1 cellular context compared by ENCODE assay signal in the genomic region with DNA sequence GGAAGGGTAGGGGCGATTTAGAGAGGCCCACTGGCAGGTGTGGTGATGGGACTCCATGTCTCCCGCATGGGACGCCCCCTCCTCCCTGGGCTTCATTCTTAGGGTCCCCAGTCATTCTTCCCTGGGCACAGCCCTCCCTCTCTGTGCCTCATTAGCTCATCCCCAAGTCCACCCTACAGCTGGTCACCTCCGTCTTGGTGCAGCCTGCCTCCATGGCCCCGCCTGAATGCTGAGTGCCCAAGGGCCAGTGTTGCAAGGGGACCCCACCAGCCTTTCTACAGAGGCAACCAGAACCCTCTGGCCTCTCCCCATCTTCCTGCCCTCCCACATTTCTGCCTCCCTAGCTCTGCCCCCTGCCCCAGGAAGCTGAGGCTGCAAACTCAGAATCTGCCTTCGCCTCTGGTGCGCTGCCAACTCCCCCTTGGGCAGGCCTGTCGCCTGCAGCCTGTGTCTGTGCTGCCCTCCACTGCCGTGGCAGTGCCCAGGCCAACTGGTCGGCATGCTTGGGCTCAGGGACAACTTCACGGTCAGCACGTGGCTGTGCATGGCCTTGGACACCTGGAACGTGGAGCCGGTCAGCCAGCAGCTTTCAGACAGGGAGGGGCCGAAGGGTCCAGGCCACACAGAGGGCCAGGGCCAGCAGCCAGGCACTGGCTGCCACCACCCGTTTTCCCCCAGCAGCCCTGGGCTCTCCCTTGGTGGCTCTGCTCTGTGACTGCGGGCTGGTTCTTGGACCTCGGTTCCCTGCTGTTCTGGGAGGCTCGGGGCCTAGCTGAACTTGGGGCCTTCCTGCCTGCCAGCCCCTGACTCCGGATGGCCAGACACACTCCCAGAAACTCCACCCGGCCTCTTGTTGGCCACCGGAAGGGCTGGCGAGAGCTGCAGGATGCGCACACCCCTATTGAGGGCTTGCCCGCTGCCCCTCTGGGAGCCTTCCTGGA.
TF ChIP-seq lines count a peak whose summit lies in the region.

No MANE protein-coding gene starts in this region.

TF ChIP-seq in HepG2, 621 proteins besides CTCF, POLR2A, EP300 and RAD21 (continued from another document and continues in another):
- TF ChIP-seq RERE (CRISPR knock-in tag; IDR thresholded peaks at IDR 0.05; ENCODE audit: low read depth) (0 out of 2 replicates have a peak, but pooled peaks have one; percentile 46), ZFP37 (CRISPR knock-in tag; IDR thresholded peaks at IDR 0.05; ENCODE audit: borderline replicate concordance) (peak; percentile 98), SMARCE1 (IDR thresholded peaks at IDR 0.05; ENCODE audit: borderline replicate concordance) (no peak), MAZ (IDR thresholded peaks at IDR 0.05; ENCODE audit: borderline replicate concordance, low read depth, low read length) (no peak), MAZ (CRISPR knock-in tag; IDR thresholded peaks at IDR 0.05; ENCODE audit: low read depth) (peak; percentile 91), ZNF274 (CRISPR knock-in tag; IDR thresholded peaks at IDR 0.05) (peak; percentile 96), ZNF672 (CRISPR knock-in tag; IDR thresholded peaks at IDR 0.05) (peak; percentile 86; the same call in 1 of the 2 replicates), ZNF451 (CRISPR knock-in tag; IDR thresholded peaks at IDR 0.05) (peak; percentile 100), ZNF644 (CRISPR knock-in tag; IDR thresholded peaks at IDR 0.05; ENCODE audit: low read depth) (peak; percentile 85), ZNF512B (CRISPR knock-in tag; IDR thresholded peaks at IDR 0.05; ENCODE audit: borderline replicate concordance) (peak; percentile 97), SSRP1 (CRISPR knock-in tag; IDR thresholded peaks at IDR 0.05) (peak; percentile 61; the same call in 1 of the 2 replicates), RFXANK (CRISPR knock-in tag; IDR thresholded peaks at IDR 0.05) (no peak), ETS1 (CRISPR knock-in tag; IDR thresholded peaks at IDR 0.05) (peak; percentile 67; the same call in 1 of the 2 replicates), FUBP1 (CRISPR knock-in tag; IDR thresholded peaks at IDR 0.05; ENCODE audit: borderline replicate concordance) (0 out of 2 replicates have a peak, but pooled peaks have one; percentile 73), PCBP1 (IDR thresholded peaks at IDR 0.05; ENCODE audit: borderline replicate concordance, low read depth, low read length) (no peak), SP1 (IDR thresholded peaks at IDR 0.05) (no peak), SP1 (CRISPR knock-in tag; IDR thresholded peaks at IDR 0.05) (0 out of 2 replicates have a peak, but pooled peaks have one; percentile 46), MLX (CRISPR knock-in tag; IDR thresholded peaks at IDR 0.05) (peak; percentile 98), ZNF713 (CRISPR knock-in tag; IDR thresholded peaks at IDR 0.05) (peak; percentile 64; the same call in 1 of the 2 replicates), ZNF615 (CRISPR knock-in tag; IDR thresholded peaks at IDR 0.05; ENCODE audit: borderline replicate concordance) (peak; percentile 57; the same call in 1 of the 2 replicates), SALL1 (CRISPR knock-in tag; IDR thresholded peaks at IDR 0.05) (peak; percentile 99), SMARCC2 (IDR thresholded peaks at IDR 0.05) (no peak), NR2C2 (CRISPR knock-in tag; IDR thresholded peaks at IDR 0.05; ENCODE audit: borderline replicate concordance) (peak; percentile 73), ATF4 (CRISPR knock-in tag; IDR thresholded peaks at IDR 0.05) (peak in 1 of 2 experiments; percentile 69; a peak in 2 of 4 replicates), ZNF558 (CRISPR knock-in tag; IDR thresholded peaks at IDR 0.05; ENCODE audit: borderline replicate concordance) (peak; percentile 98), ZNF530 (CRISPR knock-in tag; IDR thresholded peaks at IDR 0.05; ENCODE audit: low read depth) (no peak), ZNF333 (CRISPR knock-in tag; IDR thresholded peaks at IDR 0.05; ENCODE audit: borderline replicate concordance) (peak; percentile 40; the same call in 1 of the 2 replicates), YY1 (IDR thresholded peaks at IDR 0.05; ENCODE audit: insufficient read depth, insufficient replicate concordance, low read depth, low read length) (peak; percentile 54), SOX5 (CRISPR knock-in tag; IDR thresholded peaks at IDR 0.05; ENCODE audit: borderline replicate concordance) (peak; percentile 85), CHD4 (IDR thresholded peaks at IDR 0.05; ENCODE audit: borderline replicate concordance, low read length) (no peak; the same call in 1 of the 2 replicates), ZNF367 (CRISPR knock-in tag; IDR thresholded peaks at IDR 0.05; ENCODE audit: borderline replicate concordance) (peak; percentile 17; the same call in 1 of the 2 replicates), IRF2 (CRISPR knock-in tag; IDR thresholded peaks at IDR 0.05) (peak; percentile 78), NFE2L2 (IDR thresholded peaks at IDR 0.05; ENCODE audit: low read length) (no peak), ZC3H13 (CRISPR knock-in tag; IDR thresholded peaks at IDR 0.05) (peak; percentile 97)
- TF ChIP-seq, protein P1, sequence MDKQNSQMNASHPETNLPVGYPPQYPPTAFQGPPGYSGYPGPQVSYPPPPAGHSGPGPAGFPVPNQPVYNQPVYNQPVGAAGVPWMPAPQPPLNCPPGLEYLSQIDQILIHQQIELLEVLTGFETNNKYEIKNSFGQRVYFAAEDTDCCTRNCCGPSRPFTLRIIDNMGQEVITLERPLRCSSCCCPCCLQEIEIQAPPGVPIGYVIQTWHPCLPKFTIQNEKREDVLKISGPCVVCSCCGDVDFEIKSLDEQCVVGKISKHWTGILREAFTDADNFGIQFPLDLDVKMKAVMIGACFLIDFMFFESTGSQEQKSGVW (CRISPR knock-in tag; IDR thresholded peaks at IDR 0.05; ENCODE audit: borderline replicate concordance), result no peak
- TF ChIP-seq, protein P2, sequence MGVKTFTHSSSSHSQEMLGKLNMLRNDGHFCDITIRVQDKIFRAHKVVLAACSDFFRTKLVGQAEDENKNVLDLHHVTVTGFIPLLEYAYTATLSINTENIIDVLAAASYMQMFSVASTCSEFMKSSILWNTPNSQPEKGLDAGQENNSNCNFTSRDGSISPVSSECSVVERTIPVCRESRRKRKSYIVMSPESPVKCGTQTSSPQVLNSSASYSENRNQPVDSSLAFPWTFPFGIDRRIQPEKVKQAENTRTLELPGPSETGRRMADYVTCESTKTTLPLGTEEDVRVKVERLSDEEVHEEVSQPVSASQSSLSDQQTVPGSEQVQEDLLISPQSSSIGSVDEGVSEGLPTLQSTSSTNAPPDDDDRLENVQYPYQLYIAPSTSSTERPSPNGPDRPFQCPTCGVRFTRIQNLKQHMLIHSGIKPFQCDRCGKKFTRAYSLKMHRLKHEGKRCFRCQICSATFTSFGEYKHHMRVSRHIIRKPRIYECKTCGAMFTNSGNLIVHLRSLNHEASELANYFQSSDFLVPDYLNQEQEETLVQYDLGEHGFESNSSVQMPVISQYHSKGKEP (CRISPR knock-in tag; IDR thresholded peaks at IDR 0.05), result peak; percentile 81; the same call in 1 of the 2 replicates
- TF ChIP-seq, protein P3, sequence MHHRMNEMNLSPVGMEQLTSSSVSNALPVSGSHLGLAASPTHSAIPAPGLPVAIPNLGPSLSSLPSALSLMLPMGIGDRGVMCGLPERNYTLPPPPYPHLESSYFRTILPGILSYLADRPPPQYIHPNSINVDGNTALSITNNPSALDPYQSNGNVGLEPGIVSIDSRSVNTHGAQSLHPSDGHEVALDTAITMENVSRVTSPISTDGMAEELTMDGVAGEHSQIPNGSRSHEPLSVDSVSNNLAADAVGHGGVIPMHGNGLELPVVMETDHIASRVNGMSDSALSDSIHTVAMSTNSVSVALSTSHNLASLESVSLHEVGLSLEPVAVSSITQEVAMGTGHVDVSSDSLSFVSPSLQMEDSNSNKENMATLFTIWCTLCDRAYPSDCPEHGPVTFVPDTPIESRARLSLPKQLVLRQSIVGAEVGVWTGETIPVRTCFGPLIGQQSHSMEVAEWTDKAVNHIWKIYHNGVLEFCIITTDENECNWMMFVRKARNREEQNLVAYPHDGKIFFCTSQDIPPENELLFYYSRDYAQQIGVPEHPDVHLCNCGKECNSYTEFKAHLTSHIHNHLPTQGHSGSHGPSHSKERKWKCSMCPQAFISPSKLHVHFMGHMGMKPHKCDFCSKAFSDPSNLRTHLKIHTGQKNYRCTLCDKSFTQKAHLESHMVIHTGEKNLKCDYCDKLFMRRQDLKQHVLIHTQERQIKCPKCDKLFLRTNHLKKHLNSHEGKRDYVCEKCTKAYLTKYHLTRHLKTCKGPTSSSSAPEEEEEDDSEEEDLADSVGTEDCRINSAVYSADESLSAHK (CRISPR knock-in tag; IDR thresholded peaks at IDR 0.05; ENCODE audit: borderline replicate concordance), result no peak
